In the genomic region with DNA sequence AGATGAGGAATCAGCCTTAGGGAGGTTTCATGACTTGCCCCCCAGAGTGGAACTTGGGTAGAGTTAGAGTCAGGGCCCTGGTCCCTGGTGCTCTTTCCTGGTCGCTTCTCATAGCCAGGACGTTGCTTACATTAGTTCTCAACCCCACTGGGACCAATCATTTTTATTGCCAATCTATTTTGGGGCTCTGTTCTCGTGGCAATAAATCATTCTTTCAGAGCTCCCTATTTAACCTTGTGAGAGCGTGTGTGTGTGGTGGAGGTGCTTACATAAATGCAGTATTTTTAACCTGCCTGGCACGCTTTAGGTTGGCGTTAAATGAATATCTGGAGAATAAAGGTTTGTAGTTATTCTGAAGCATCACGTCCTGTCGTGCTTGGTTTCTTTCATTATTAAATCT, we compare ENCODE assay signal across 11 cellular contexts. TPM values are rescaled to one million over a fixed set of nuclear protein-coding genes. Genes with fewer than 3 reads are reported as not detected.
DNase-seq lines count a peak whose midpoint lies in the region; ATAC-seq and TF ChIP-seq lines count a peak whose summit lies in the region.
"Had no signal": no experiment of that assay in that cellular context is flagged by ENCODE, and none has a peak within 500 bp of the region (broad histone marks: within the 10 kb centered on the region; RNA-seq: fewer than 3 reads in every experiment).

No MANE protein-coding gene starts in this region.

- H3K36me3 ChIP-seq in BLaER1: peaks cover 14% of the 10 kb centered on the region

- peak overlapping the region; percentile 80 for H3K27ac Mint-ChIP-seq in osteocyte (ENCODE audit: unreplicated experiment)
- no peak overlapping the region for H3K27ac Mint-ChIP-seq in activated CD4-positive, alpha-beta T cell treated with anti-CD3 and anti-CD28 coated beads for 36 hours
- H3K27ac Mint-ChIP-seq: dendritic cell treated with granulocyte-macrophage colony-stimulating factor and Interleukin-4, amounts not matched to agents 40 ng/mL and 50 ng/mL, for 4 days had no signal

- ATAC-seq in activated CD4-positive, alpha-beta T cell treated with anti-CD3 and anti-CD28 coated beads for 36 hours: no peak
- ATAC-seq in GM21515 (IDR thresholded peaks at IDR 0.05; ENCODE audit: unreplicated experiment) (no peak), GM18520 (IDR thresholded peaks at IDR 0.05; ENCODE audit: unreplicated experiment) (no peak)

- POLR2A ChIA-PET in activated CD4-positive, alpha-beta T cell treated with anti-CD3 and anti-CD28 coated beads for 36 hours (lab: Charles Lee): no interaction called here

- CTCF ChIA-PET in activated CD4-positive, alpha-beta T cell treated with anti-CD3 and anti-CD28 coated beads for 36 hours (lab: Charles Lee): interaction anchor here (1.1 kb wide), 1 partner anchor 8 kb away, joined by 3 read pairs; no protein-coding TSS in a partner anchor

- peaks cover 61% of the 10 kb centered on the region for H3K4me1 ChIP-seq in BLaER1

- peak overlapping the region; percentile 96 for H3K9ac ChIP-seq in BLaER1

- H3K4me1 Mint-ChIP-seq in osteocyte (ENCODE audit: unreplicated experiment): peaks cover 67% of the 10 kb centered on the region
- H3K4me1 Mint-ChIP-seq in activated CD4-positive, alpha-beta T cell treated with anti-CD3 and anti-CD28 coated beads for 36 hours: peaks cover 6% of the 10 kb centered on the region

- H3K27me3 ChIP-seq in BLaER1: no peaks in the 10 kb centered on the region

- in situ Hi-C loops in astrocyte of the spinal cord (cut with HindIII; ENCODE audit: low sequenced_read_pairs): no loop called here

- H3K4me3 ChIP-seq in BLaER1: peak overlapping the region; percentile 37
- peak overlapping the region; percentile 91 for H3K4me3 ChIP-seq in astrocyte of the spinal cord (ENCODE audit: low read depth, low read length)

- intact Hi-C loops in activated CD4-positive, alpha-beta T cell treated with anti-CD3 and anti-CD28 coated beads for 36 hours (cut with DNase I, micrococcal nuclease): loop anchor here in 1 of 2 experiments (10.0 kb wide), 2 partner anchors 118 to 518 kb away; a partner anchor contains a TSS

- H4K20me1 ChIP-seq in BLaER1: peaks cover 85% of the 10 kb centered on the region

- TF ChIP-seq CTCF in astrocyte of the spinal cord (IDR thresholded peaks at IDR 0.05; ENCODE audit: low read depth, low read length): no peak
- TF ChIP-seq CTCF in osteocyte (IDR thresholded peaks at IDR 0.05): no peak

- H3K36me3 Mint-ChIP-seq in osteocyte (ENCODE audit: unreplicated experiment): no peaks in the 10 kb centered on the region
- no peaks in the 10 kb centered on the region for H3K36me3 Mint-ChIP-seq in activated CD4-positive, alpha-beta T cell treated with anti-CD3 and anti-CD28 coated beads for 36 hours (ENCODE audit: low read depth)

- peak overlapping the region; percentile 84 for H3K4me2 ChIP-seq in BLaER1

- no peaks in the 10 kb centered on the region for H3K9me3 ChIP-seq in BLaER1

- peak overlapping the region; percentile 41; the same call in 1 of the 2 replicates for H3K27ac ChIP-seq in BLaER1

- H3K9me3 Mint-ChIP-seq in osteocyte (ENCODE audit: unreplicated experiment): no peaks in the 10 kb centered on the region
- no peaks in the 10 kb centered on the region for H3K9me3 Mint-ChIP-seq in activated CD4-positive, alpha-beta T cell treated with anti-CD3 and anti-CD28 coated beads for 36 hours (ENCODE audit: low read depth)
- H3K9me3 Mint-ChIP-seq: dendritic cell treated with granulocyte-macrophage colony-stimulating factor and Interleukin-4, amounts not matched to agents 40 ng/mL and 50 ng/mL, for 4 days had no signal

- no peaks in the 10 kb centered on the region for H3K27me3 Mint-ChIP-seq in osteocyte (ENCODE audit: unreplicated experiment)
- H3K27me3 Mint-ChIP-seq in activated CD4-positive, alpha-beta T cell treated with anti-CD3 and anti-CD28 coated beads for 36 hours: peaks cover 37% of the 10 kb centered on the region
- H3K27me3 Mint-ChIP-seq: dendritic cell treated with granulocyte-macrophage colony-stimulating factor and Interleukin-4, amounts not matched to agents 40 ng/mL and 50 ng/mL, for 4 days had no signal

- DNase-seq in NCI-H1105 treated with DMSO at 0.1 percent for 48 hours (lab: John Stamatoyannopoulos, UW) (peak; percentile 60), astrocyte of the spinal cord (ENCODE audit: low read depth, low spot score) (no peak), osteocyte (ENCODE audit: extremely low spot score, unreplicated experiment) (no peak), GF-D8 (lab: John Stamatoyannopoulos, UW) (no peak)
- no peak for DNase-seq in activated CD4-positive, alpha-beta T cell treated with anti-CD3 and anti-CD28 coated beads for 36 hours
- DNase-seq: GOT3, MM.1S had no signal

- peak overlapping the region; percentile 78 for H3K4me3 Mint-ChIP-seq in osteocyte (ENCODE audit: unreplicated experiment)
- H3K4me3 Mint-ChIP-seq in activated CD4-positive, alpha-beta T cell treated with anti-CD3 and anti-CD28 coated beads for 36 hours: no peak overlapping the region
- H3K4me3 Mint-ChIP-seq: dendritic cell treated with granulocyte-macrophage colony-stimulating factor and Interleukin-4, amounts not matched to agents 40 ng/mL and 50 ng/mL, for 4 days had no signal

RNA-seq across cellular contexts. Expression of a gene that starts 4.1 kb away (rescaled TPM):
- 336 and 341 TPM in 2 replicates for total RNA-seq in osteocyte
- total RNA-seq in activated CD4-positive, alpha-beta T cell treated with anti-CD3 and anti-CD28 coated beads for 36 hours: 10 to 100 TPM in 1 of 2 experiments, 1 to 10 TPM in 1; 9.2 to 11.3 TPM

Comparison
In these comparisons a context has a peak if more than half of its experiments do, and no peak if none do; other contexts are left out.
1. RNA of a gene that starts 4.1 kb away (total RNA-seq): 336 to 341 TPM in osteocyte; 9.2 to 11.3 TPM in activated CD4-positive, alpha-beta T cell treated with anti-CD3 and anti-CD28 coated beads for 36 hours; every median in the first group is over 10 times any median in the second.